In genomic region chr5:113770648-113771047, GRCh38 we compare ENCODE assay signal across 26 cellular contexts.
"Had no signal": no experiment of that assay in that cellular context is flagged by ENCODE, and none has a peak within 500 bp of the region (broad histone marks: within the 10 kb centered on the region; RNA-seq: fewer than 3 reads in every experiment).

No MANE protein-coding gene starts in this region.

- ATAC-seq: left colon; left lung; lower lobe of right lung; naive thymus-derived CD8-positive, alpha-beta T cell; right lobe of liver; stimulated activated memory B cell treated with anti-CD40 and anti-IgM and Interleukin-4, amounts not matched to agents 10 μg/mL and 1 μg/mL and 100 μg/mL, for 72 hours; stimulated activated naive CD8-positive, alpha-beta T cell treated with anti-CD3 and anti-CD28 coated beads, Interleukin-15, amount 100 ng/mL, for 72 hours had no signal

- H3K4me3 ChIP-seq: hepatocyte, left lung, lower lobe of right lung, ovary, right atrium auricular region, right lobe of liver, smooth muscle cell, tibial nerve, uterus had no signal

- FAIRE-seq: keratinocyte had no signal

- H3K9me3 ChIP-seq: ovary, uterus had no signal

- H3K27ac Mint-ChIP-seq: naive thymus-derived CD8-positive, alpha-beta T cell; nephron; progenitor cell of endocrine pancreas; stimulated activated memory B cell treated with anti-CD40 and anti-IgM and Interleukin-4, amounts not matched to agents 10 μg/mL and 1 μg/mL and 100 μg/mL, for 72 hours; stimulated activated naive CD8-positive, alpha-beta T cell treated with anti-CD3 and anti-CD28 coated beads, Interleukin-15, amount 100 ng/mL, for 72 hours; type B pancreatic cell had no signal

- H3K4me3 Mint-ChIP-seq: naive thymus-derived CD8-positive, alpha-beta T cell; nephron; stimulated activated memory B cell treated with anti-CD40 and anti-IgM and Interleukin-4, amounts not matched to agents 10 μg/mL and 1 μg/mL and 100 μg/mL, for 72 hours; stimulated activated naive CD8-positive, alpha-beta T cell treated with anti-CD3 and anti-CD28 coated beads, Interleukin-15, amount 100 ng/mL, for 72 hours; type B pancreatic cell had no signal

- DNase-seq: kidney glomerular epithelial cell; left colon; left lung; lower lobe of right lung; mammary epithelial cell; mesenchymal stem cell; naive thymus-derived CD8-positive, alpha-beta T cell; ovary; right lobe of liver; stimulated activated CD4-positive, alpha-beta T cell treated with anti-CD3 and anti-CD28 coated beads, Interleukin-1b, Interleukin-23, amount 100 ng/mL, for 48 hours; stimulated activated CD4-positive, alpha-beta T cell treated with anti-CD3 and anti-CD28 coated beads, Interleukin-2, amount 100 ng/mL, for 48 hours; stimulated activated CD4-positive, alpha-beta T cell treated with anti-CD3 and anti-CD28 coated beads, Interleukin-4, amount 100 ng/mL, for 4 hours; stimulated activated CD8-positive, alpha-beta memory T cell treated with anti-CD3 and anti-CD28 coated beads, Interleukin-4, amount 100 ng/mL, for 48 hours; stimulated activated naive CD4-positive, alpha-beta T cell treated with Interleukin-2 at 50 U/mL for 16 hours; stimulated activated naive CD8-positive, alpha-beta T cell treated with anti-CD3 and anti-CD28 coated beads, Interleukin-15, amount 100 ng/mL, for 72 hours; substantia nigra; uterus had no signal

- H3K4me1 ChIP-seq: left lung, lower lobe of right lung, right atrium auricular region, right lobe of liver, tibial nerve, uterus had no signal

- H3K27me3 ChIP-seq: hepatocyte, left lung, ovary, right atrium auricular region, right lobe of liver, tibial nerve, uterus had no signal

- H3K4me2 ChIP-seq: hepatocyte, smooth muscle cell had no signal

- H3K36me3 ChIP-seq: left lung, lower lobe of right lung, ovary, right atrium auricular region, right lobe of liver, tibial nerve, uterus had no signal

- H3K27ac ChIP-seq: hepatocyte, left lung, lower lobe of right lung, ovary, right atrium auricular region, right lobe of liver, tibial nerve, uterus had no signal

- H2AFZ ChIP-seq: hepatocyte had no signal

- H3K4me1 Mint-ChIP-seq: naive thymus-derived CD8-positive, alpha-beta T cell; stimulated activated memory B cell treated with anti-CD40 and anti-IgM and Interleukin-4, amounts not matched to agents 10 μg/mL and 1 μg/mL and 100 μg/mL, for 72 hours; stimulated activated naive CD8-positive, alpha-beta T cell treated with anti-CD3 and anti-CD28 coated beads, Interleukin-15, amount 100 ng/mL, for 72 hours had no signal

- H3K79me2 ChIP-seq: hepatocyte had no signal

- H3K36me3 Mint-ChIP-seq: stimulated activated memory B cell treated with anti-CD40 and anti-IgM and Interleukin-4, amounts not matched to agents 10 μg/mL and 1 μg/mL and 100 μg/mL, for 72 hours; type B pancreatic cell had no signal

- H3K27me3 Mint-ChIP-seq: progenitor cell of endocrine pancreas; stimulated activated memory B cell treated with anti-CD40 and anti-IgM and Interleukin-4, amounts not matched to agents 10 μg/mL and 1 μg/mL and 100 μg/mL, for 72 hours; stimulated activated naive CD8-positive, alpha-beta T cell treated with anti-CD3 and anti-CD28 coated beads, Interleukin-15, amount 100 ng/mL, for 72 hours; type B pancreatic cell had no signal
